In the genomic region with DNA sequence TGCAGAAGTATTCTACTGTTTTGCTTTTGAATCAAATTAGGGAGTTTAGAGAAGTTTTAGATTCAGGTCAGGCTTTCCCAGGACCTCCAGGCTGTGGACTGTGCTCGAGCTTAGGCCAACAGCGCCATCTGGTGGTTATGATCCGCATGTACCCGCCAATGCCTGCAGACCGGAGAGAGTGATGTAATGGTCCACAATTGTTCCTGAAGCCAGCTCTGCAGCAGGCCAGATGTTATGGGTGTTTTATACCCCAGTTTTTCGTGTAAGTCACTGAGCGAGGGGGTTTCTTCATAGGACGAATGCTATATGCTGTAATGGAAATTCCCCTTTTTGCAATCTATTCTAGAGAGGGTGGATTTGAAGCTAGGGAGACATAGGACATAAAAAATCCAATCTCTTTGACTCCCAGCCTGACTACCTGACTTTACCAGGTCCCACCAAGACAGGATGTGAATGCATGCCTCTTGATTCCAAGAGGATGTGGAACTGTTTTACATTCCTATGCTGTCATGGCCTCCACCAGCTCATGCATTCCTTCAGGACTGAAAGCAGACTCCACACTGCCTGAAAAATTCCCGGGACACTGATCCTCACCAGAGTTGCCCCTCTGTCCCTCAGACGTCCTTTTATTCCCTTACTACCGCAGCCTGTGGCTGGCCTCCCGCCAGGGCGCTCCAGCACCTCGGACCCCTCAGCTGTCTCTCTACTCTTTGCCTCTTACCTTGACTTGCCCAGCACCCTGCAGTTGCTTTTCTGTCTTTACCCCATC, we compare ENCODE assay signal across 9 cellular contexts. TPM values are rescaled to one million over a fixed set of nuclear protein-coding genes. Genes with fewer than 3 reads are reported as not detected.
DNase-seq lines count a peak whose midpoint lies in the region; ATAC-seq, FAIRE-seq and TF ChIP-seq lines count a peak whose summit lies in the region.
"Had no signal": no experiment of that assay in that cellular context is flagged by ENCODE, and none has a peak within 500 bp of the region (broad histone marks: within the 10 kb centered on the region; RNA-seq: fewer than 3 reads in every experiment).

No MANE protein-coding gene starts in this region.

- H3K9ac ChIP-seq in HepG2 (ENCODE audit: insufficient read depth, low read depth, low read length) = no peak overlapping the region

- H3K36me3 Mint-ChIP-seq in activated CD4-positive, alpha-beta T cell treated with anti-CD3 and anti-CD28 coated beads, Interleukin-2, amount 10 ng/mL, durations not matched to agents 24 days and 14 days (ENCODE audit: low read depth) = no peaks in the 10 kb centered on the region

- peak; percentile 74 for ATAC-seq in GM18868 (IDR thresholded peaks at IDR 0.05; ENCODE audit: unreplicated experiment)
- ATAC-seq in HG03108 (IDR thresholded peaks at IDR 0.05; ENCODE audit: unreplicated experiment) = peak; percentile 69
- peak; percentile 97 for ATAC-seq in HepG2

- DNase-seq in AG20443 (ENCODE audit: low spot score) = peak; percentile 90
- peak; percentile 25 for DNase-seq in NCI-H345 treated with DMSO at 0.1 percent for 48 hours (lab: John Stamatoyannopoulos, UW; ENCODE audit: unreplicated experiment)
- peak; percentile 95 for DNase-seq in activated CD4-positive, alpha-beta T cell treated with anti-CD3 and anti-CD28 coated beads, Interleukin-2, amount 10 ng/mL, durations not matched to agents 24 days and 14 days
- DNase-seq in dermis microvascular lymphatic vessel endothelial cell (ENCODE audit: low read depth in 2 of 2) = peak; percentile 70 to 84
- DNase-seq in HepG2 (ENCODE audit: low spot score) = peak; percentile 70
- DNase-seq in stimulated activated CD4-positive, alpha-beta T cell treated with anti-CD3 and anti-CD28 coated beads, Interleukin-4, amount 100 ng/mL, for 1 hour = peak; percentile 81

- under 1% methylated on average over 14 of the region's 14 CpGs for WGBS in HepG2 (ENCODE audit: low lambda C conversion rate)

- H2AFZ ChIP-seq in HepG2 (ENCODE audit: low read length) = no peak overlapping the region

- peak; percentile 82 for TF ChIP-seq RAD21 in HepG2 (CRISPR knock-in tag; IDR thresholded peaks at IDR 0.05)

- in situ Hi-C loops in HepG2 (cut with HindIII; ENCODE audit: extremely low pct_ligation_motif_present, low pct_unique_long_range_greater_than_20kb) = loop anchor here (5.0 kb wide), 2 partner anchors 325 to 490 kb away; no protein-coding TSS in a partner anchor

- H3K36me3 ChIP-seq in HepG2 (replicated peaks in 1 of 2; ENCODE audit: control insufficient read depth in 1 of 2, insufficient read depth in 2 of 2, low read length in 2 of 2) = no peaks in the 10 kb centered on the region

- H3K4me2 ChIP-seq in HepG2 (ENCODE audit: low read depth, low read length) = peak overlapping the region; percentile 62

- H3K4me3 Mint-ChIP-seq in activated CD4-positive, alpha-beta T cell treated with anti-CD3 and anti-CD28 coated beads, Interleukin-2, amount 10 ng/mL, durations not matched to agents 24 days and 14 days = peak overlapping the region; percentile 75

- no peak for TF ChIP-seq POLR2A in HepG2 (IDR thresholded peaks at IDR 0.05; ENCODE audit: insufficient read depth in 1 of 2, low read depth in 2 of 2, low read length in 2 of 2)

- H3K9me3 Mint-ChIP-seq in activated CD4-positive, alpha-beta T cell treated with anti-CD3 and anti-CD28 coated beads, Interleukin-2, amount 10 ng/mL, durations not matched to agents 24 days and 14 days = peaks cover 2% of the 10 kb centered on the region

- peak overlapping the region in 2 of 3 experiments; percentile 5 to 59; a peak in 1 of 6 replicates for H3K4me3 ChIP-seq in HepG2 (replicated peaks in 1 of 3; ENCODE audit: insufficient read depth in 1 of 3, low read depth in 2 of 3, low read length in 3 of 3)

- no peaks in the 10 kb centered on the region for H4K20me1 ChIP-seq in HepG2 (ENCODE audit: insufficient read depth, low read length)

- TF ChIP-seq EP300 in HepG2 (IDR thresholded peaks at IDR 0.05; ENCODE audit: low read depth in 2 of 2, low read length in 2 of 2) (no peak), HepG2 (CRISPR knock-in tag; IDR thresholded peaks at IDR 0.05; ENCODE audit: borderline replicate concordance) (no peak)

- H3K4me1 ChIP-seq in HepG2 (ENCODE audit: insufficient read depth, low read length) = no peaks in the 10 kb centered on the region

- CTCF ChIA-PET in HepG2 (lab: Yijun Ruan, JAX; ENCODE audit: low intra/inter-chr PET ratio, low total read pairs) = interaction anchor here (0.7 to 2.4 kb wide), 3 partner anchors 325 to 1076 kb away, joined by 3 to 26 read pairs (median 4); no protein-coding TSS in a partner anchor

- H3K9me3 ChIP-seq in HepG2 (ENCODE audit: low read length) = no peaks in the 10 kb centered on the region

- TF ChIP-seq CTCF in HepG2 (CRISPR knock-in tag; IDR thresholded peaks at IDR 0.05) = peak; percentile 97

- peaks cover 11% of the 10 kb centered on the region for H3K4me1 Mint-ChIP-seq in activated CD4-positive, alpha-beta T cell treated with anti-CD3 and anti-CD28 coated beads, Interleukin-2, amount 10 ng/mL, durations not matched to agents 24 days and 14 days

- FAIRE-seq in HepG2 (lab: Jason Lieb, UNC) = peak; percentile 98
- FAIRE-seq: colon had no signal

- H3K27me3 Mint-ChIP-seq in activated CD4-positive, alpha-beta T cell treated with anti-CD3 and anti-CD28 coated beads, Interleukin-2, amount 10 ng/mL, durations not matched to agents 24 days and 14 days = peaks cover 68% of the 10 kb centered on the region

- H3K27me3 ChIP-seq in HepG2 (ENCODE audit: control insufficient read depth in 1 of 2, insufficient read depth in 2 of 2, low read length in 2 of 2) = peaks cover 8 to 19% of the 10 kb centered on the region in 2 experiments; a peak in 4 of 5 replicates

- no peaks in the 10 kb centered on the region for H3K79me2 ChIP-seq in HepG2 (ENCODE audit: insufficient read depth, low read length)

- H3K27ac ChIP-seq in HepG2 (ENCODE audit: extremely low read length, insufficient read depth, low read length) = no peak overlapping the region

- H3K27ac Mint-ChIP-seq in activated CD4-positive, alpha-beta T cell treated with anti-CD3 and anti-CD28 coated beads, Interleukin-2, amount 10 ng/mL, durations not matched to agents 24 days and 14 days = peak overlapping the region; percentile 7

- intact Hi-C loops in activated CD4-positive, alpha-beta T cell treated with anti-CD3 and anti-CD28 coated beads, Interleukin-2, amount 10 ng/mL, durations not matched to agents 24 days and 14 days (cut with micrococcal nuclease) = loop anchor here (1.0 to 10.0 kb wide), 4 partner anchors 232 to 540 kb away; a partner anchor contains a TSS
- intact Hi-C loops in HepG2 (cut with micrococcal nuclease; ENCODE audit: unreplicated experiment) = loop anchor here (1.0 to 10.0 kb wide), 5 partner anchors 325 to 1076 kb away; no protein-coding TSS in a partner anchor

- POLR2A ChIA-PET in HepG2 (lab: Yijun Ruan, JAX) = no interaction called here

- no TSS peak for BruUV-seq in HepG2 (replicated peaks; lab: Mats Ljungman, UMichigan)

TF ChIP-seq in HepG2, 621 proteins besides CTCF, POLR2A, EP300 and RAD21 (continues in another document):
- no peak for TF ChIP-seq MATR3 (CRISPR knock-in tag; IDR thresholded peaks at IDR 0.05)
- TF ChIP-seq, protein P1, sequence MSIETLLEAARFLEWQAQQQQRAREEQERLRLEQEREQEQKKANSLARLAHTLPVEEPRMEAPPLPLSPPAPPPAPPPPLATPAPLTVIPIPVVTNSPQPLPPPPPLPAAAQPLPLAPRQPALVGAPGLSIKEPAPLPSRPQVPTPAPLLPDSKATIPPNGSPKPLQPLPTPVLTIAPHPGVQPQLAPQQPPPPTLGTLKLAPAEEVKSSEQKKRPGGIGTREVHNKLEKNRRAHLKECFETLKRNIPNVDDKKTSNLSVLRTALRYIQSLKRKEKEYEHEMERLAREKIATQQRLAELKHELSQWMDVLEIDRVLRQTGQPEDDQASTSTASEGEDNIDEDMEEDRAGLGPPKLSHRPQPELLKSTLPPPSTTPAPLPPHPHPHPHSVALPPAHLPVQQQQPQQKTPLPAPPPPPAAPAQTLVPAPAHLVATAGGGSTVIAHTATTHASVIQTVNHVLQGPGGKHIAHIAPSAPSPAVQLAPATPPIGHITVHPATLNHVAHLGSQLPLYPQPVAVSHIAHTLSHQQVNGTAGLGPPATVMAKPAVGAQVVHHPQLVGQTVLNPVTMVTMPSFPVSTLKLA (IDR thresholded peaks at IDR 0.05) = no peak
- TF ChIP-seq XRCC5 (optimal IDR thresholded peaks at IDR 0.05; ENCODE audit: low read length) = peak; percentile 80
- no peak for TF ChIP-seq HES4 (CRISPR knock-in tag; IDR thresholded peaks at IDR 0.05; ENCODE audit: borderline replicate concordance)

RNA-seq across cellular contexts. Expression of a gene that starts 41.2 kb away (rescaled TPM):
- 1.2 TPM in 2 replicates for total RNA-seq in activated CD4-positive, alpha-beta T cell treated with anti-CD3 and anti-CD28 coated beads, Interleukin-2, amount 10 ng/mL, durations not matched to agents 24 days and 14 days
- not detected in 2 replicates for total RNA-seq in dermis microvascular lymphatic vessel endothelial cell
- not detected in 2 replicates for total RNA-seq in HepG2 (2016; rRNA removed; fragmentation: Illumina TruSeq; extraction: Trizol)
- not detected in 2 replicates for total RNA-seq in HepG2 (2016; cell fraction: cytosol; rRNA removed; fragmentation: Illumina TruSeq; extraction: Trizol; ENCODE audit: low read depth)
- not detected in 2 replicates for total RNA-seq in HepG2 (2016; cell fraction: insoluble cytoplasmic fraction; rRNA removed; fragmentation: Illumina TruSeq; extraction: Trizol)
- total RNA-seq in HepG2 (2016; cell fraction: membrane; rRNA removed; fragmentation: Illumina TruSeq; extraction: Trizol) = not detected in 2 replicates
- total RNA-seq in HepG2 (2016; cell fraction: nucleus; rRNA removed; fragmentation: Illumina TruSeq; extraction: Trizol) = not detected in 2 replicates
- not detected in 2 replicates for polyA plus RNA-seq in HepG2 (2011; rRNA removed)
- not detected in 2 replicates for polyA plus RNA-seq in HepG2 (2011; cell fraction: cytosol; rRNA removed)
- polyA plus RNA-seq in HepG2 (2011; cell fraction: nucleus; rRNA removed) = not detected in 2 replicates
- not detected in 2 replicates for polyA plus RNA-seq in HepG2 (2012)
- not detected in 2 replicates for polyA plus RNA-seq in HepG2 (2016; cell fraction: cytosol; fragmentation: Illumina TruSeq; extraction: Trizol; ENCODE audit: low read depth)
- not detected in 2 replicates for polyA plus RNA-seq in HepG2 (2016; cell fraction: insoluble cytoplasmic fraction; fragmentation: Illumina TruSeq; extraction: Trizol; ENCODE audit: low read depth)
- polyA plus RNA-seq in HepG2 (2016; cell fraction: membrane; fragmentation: Illumina TruSeq; extraction: Trizol; ENCODE audit: low read depth) = not detected in 2 replicates
- polyA plus RNA-seq in HepG2 (2016; cell fraction: nucleus; fragmentation: Illumina TruSeq; extraction: Trizol; ENCODE audit: insufficient read depth, low read depth) = not detected in 2 replicates
- not detected in 2 replicates for polyA minus RNA-seq in HepG2 (2011; rRNA and poly(A)+ RNA removed; ENCODE audit: low replicate concordance)
- polyA minus RNA-seq in HepG2 (2011; cell fraction: cytosol; rRNA and poly(A)+ RNA removed) = not detected in 2 replicates
- not detected in 2 replicates for polyA minus RNA-seq in HepG2 (2011; cell fraction: nucleus; rRNA and poly(A)+ RNA removed)

Comparison
In these comparisons a context has a peak if more than half of its experiments do, and no peak if none do; other contexts are left out.
1. DNase-seq: peak in every context shown above with its lines; median percentile 95 in activated CD4-positive, alpha-beta T cell treated with anti-CD3 and anti-CD28 coated beads, Interleukin-2, amount 10 ng/mL, durations not matched to agents 24 days and 14 days; 90 in AG20443; 81 in stimulated activated CD4-positive, alpha-beta T cell treated with anti-CD3 and anti-CD28 coated beads, Interleukin-4, amount 100 ng/mL, for 1 hour; 77 in dermis microvascular lymphatic vessel endothelial cell; 70 in HepG2; 25 in NCI-H345 treated with DMSO at 0.1 percent for 48 hours.